Comparison of ENCODE assay signal across 21 cellular contexts in the genomic region with DNA sequence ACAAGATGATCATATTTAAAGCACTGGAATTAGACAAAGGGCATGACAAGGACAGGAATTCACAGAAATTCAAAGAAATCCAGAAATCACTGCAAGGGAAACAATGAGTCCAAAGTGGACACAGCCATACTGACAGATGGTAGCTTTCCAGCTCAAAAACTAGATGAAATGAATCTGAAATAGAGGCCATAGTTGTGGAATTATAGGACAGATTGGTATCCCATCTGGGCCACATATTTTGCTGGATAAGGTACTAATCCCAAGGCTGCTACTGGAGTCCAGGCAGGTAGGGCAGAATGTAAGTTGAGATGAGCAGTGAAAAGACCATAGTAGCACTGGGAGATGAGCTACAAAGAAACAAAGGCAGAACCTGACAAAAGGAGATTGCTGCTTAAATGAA.
"Had no signal": no experiment of that assay in that cellular context is flagged by ENCODE, and none has a peak within 500 bp of the region (broad histone marks: within the 10 kb centered on the region; RNA-seq: fewer than 3 reads in every experiment).

No MANE protein-coding gene starts in this region.

- DNase-seq: activated CD4-positive, alpha-beta T cell treated with anti-CD3 and anti-CD28 coated beads for 36 hours; activated CD4-positive, CD25-positive, alpha-beta regulatory T cell; activated naive CD4-positive, alpha-beta T cell; activated T-cell treated with anti-CD3 and anti-CD28 coated beads for 4 hours; activated T-cell treated with anti-CD3 and anti-CD28 coated beads, Interleukin-2, amount 50 U/mL, for 72 hours; aorta; body of pancreas; cortex of kidney; heart left ventricle; hypothalamus; left lung; lower lobe of right lung; mesendoderm; natural killer cell; posterior cingulate gyrus; right cardiac atrium; spleen; stimulated activated naive CD4-positive, alpha-beta T cell treated with Interleukin-2 at 50 U/mL for 16 hours had no signal

- H3K27ac ChIP-seq: body of pancreas, heart left ventricle, left lung, lower lobe of right lung, spleen, tibial nerve had no signal

- H3K36me3 Mint-ChIP-seq: activated naive CD4-positive, alpha-beta T cell treated with anti-CD3 and anti-CD28 coated beads, Interleukin-2, amount 50 U/mL, for 72 hours; natural killer cell had no signal

- H3K4me1 ChIP-seq: body of pancreas, heart left ventricle, left lung, lower lobe of right lung, spleen, tibial nerve had no signal

- H3K4me1 Mint-ChIP-seq: activated CD4-positive, alpha-beta T cell treated with anti-CD3 and anti-CD28 coated beads for 36 hours; natural killer cell had no signal

- H3K27me3 Mint-ChIP-seq: activated CD4-positive, alpha-beta T cell treated with anti-CD3 and anti-CD28 coated beads for 36 hours had no signal

- H3K27ac Mint-ChIP-seq: activated CD4-positive, alpha-beta T cell treated with anti-CD3 and anti-CD28 coated beads for 36 hours; activated naive CD4-positive, alpha-beta T cell treated with anti-CD3 and anti-CD28 coated beads, Interleukin-2, amount 50 U/mL, for 72 hours; activated T-cell treated with anti-CD3 and anti-CD28 coated beads, Interleukin-2, amount 50 U/mL, for 72 hours; natural killer cell; T-helper 2 cell treated with Interferon-gamma antibody and Interleukin-4, amounts not matched to agents 5 μg/mL and 100 μg/mL, for 36 hours had no signal

- H3K4me3 Mint-ChIP-seq: activated CD4-positive, alpha-beta T cell treated with anti-CD3 and anti-CD28 coated beads for 36 hours; activated T-cell treated with anti-CD3 and anti-CD28 coated beads, Interleukin-2, amount 50 U/mL, for 72 hours; natural killer cell; T-helper 2 cell treated with Interferon-gamma antibody and Interleukin-4, amounts not matched to agents 5 μg/mL and 100 μg/mL, for 36 hours had no signal

- H3K9me3 ChIP-seq: body of pancreas, heart left ventricle, left lung, lower lobe of right lung, spleen, tibial nerve had no signal

- H3K4me3 ChIP-seq: body of pancreas, heart left ventricle, left lung, lower lobe of right lung, spleen, tibial nerve had no signal

- H3K27me3 ChIP-seq: body of pancreas, heart left ventricle, left lung, spleen, tibial nerve had no signal

- ATAC-seq: activated CD4-positive, alpha-beta T cell treated with anti-CD3 and anti-CD28 coated beads for 36 hours; activated naive CD4-positive, alpha-beta T cell treated with anti-CD3 and anti-CD28 coated beads, Interleukin-2, amount 50 U/mL, for 72 hours; activated T-cell treated with anti-CD3 and anti-CD28 coated beads, Interleukin-2, amount 50 U/mL, for 72 hours; body of pancreas; heart left ventricle; left lung; lower lobe of right lung; natural killer cell; right cardiac atrium had no signal

- H3K36me3 ChIP-seq: heart left ventricle, left lung, lower lobe of right lung, spleen, tibial nerve had no signal
